Comparison of ENCODE assay signal across 11 cellular contexts in genomic region chr4:108622828-108623227, GRCh38. TPM values are rescaled to one million over a fixed set of nuclear protein-coding genes. Genes with fewer than 3 reads are reported as not detected.
DNase-seq lines count a peak whose midpoint lies in the region; ATAC-seq and TF ChIP-seq lines count a peak whose summit lies in the region.
"Had no signal": no experiment of that assay in that cellular context is flagged by ENCODE, and none has a peak within 500 bp of the region (broad histone marks: within the 10 kb centered on the region; RNA-seq: fewer than 3 reads in every experiment).

No MANE protein-coding gene starts in this region.

- TF ChIP-seq CTCF in CD8-positive, alpha-beta T cell (IDR thresholded peaks at IDR 0.05): no peak
- TF ChIP-seq CTCF in HL-60 (IDR thresholded peaks at IDR 0.05; ENCODE audit: insufficient read depth, low read length) (no peak), upper lobe of right lung (IDR thresholded peaks at IDR 0.05) (no peak)

- no peak for ATAC-seq in CD8-positive, alpha-beta T cell
- no peak for ATAC-seq in activated naive CD8-positive, alpha-beta T cell treated with anti-CD3 and anti-CD28 coated beads, Interleukin-2, amount 10 ng/mL, durations not matched to agents 7 days and 5 days (ENCODE audit: low read depth)
- no peak for ATAC-seq in naive thymus-derived CD4-positive, alpha-beta T cell
- ATAC-seq in upper lobe of right lung (no peak), HG02588 (IDR thresholded peaks at IDR 0.05; ENCODE audit: unreplicated experiment) (no peak)

- intact Hi-C loops in CD8-positive, alpha-beta T cell (cut with DNase I, micrococcal nuclease): loop anchor here (5.0 to 10.0 kb wide), 4 partner anchors 451 to 1079 kb away; partner anchors contain the start of genes CASP6 (in 1 of the 2) and SEC24B (in 1 of the 2)
- intact Hi-C loops in naive thymus-derived CD4-positive, alpha-beta T cell (cut with micrococcal nuclease): loop anchor here in 1 of 2 donors (5.0 kb wide), 2 partner anchors 591 to 1574 kb away; partner anchors contain the start of gene ELOVL6
- intact Hi-C loops in upper lobe of right lung (cut with DNase I): no loop called here

- no peak for DNase-seq in CD8-positive, alpha-beta T cell
- no peak for DNase-seq in HL-60 (ENCODE audit: low read depth in 1 of 2, low spot score in 1 of 2)
- DNase-seq in activated naive CD8-positive, alpha-beta T cell treated with anti-CD3 and anti-CD28 coated beads, Interleukin-2, amount 10 ng/mL, durations not matched to agents 7 days and 5 days: no peak
- DNase-seq in naive thymus-derived CD4-positive, alpha-beta T cell: no peak
- no peak for DNase-seq in upper lobe of right lung
- DNase-seq in putamen (ENCODE audit: low spot score): no peak
- no peak for DNase-seq in substantia nigra (lab: John Stamatoyannopoulos, UW)
- DNase-seq: DMS153; effector CD8-positive, alpha-beta T cell; NCI-H524 had no signal

- POLR2A ChIA-PET in CD8-positive, alpha-beta T cell (lab: Charles Lee): no interaction called here
- POLR2A ChIA-PET in activated naive CD8-positive, alpha-beta T cell treated with anti-CD3 and anti-CD28 coated beads, Interleukin-2, amount 10 ng/mL, durations not matched to agents 7 days and 5 days (lab: Charles Lee): interaction anchor here (0.7 kb wide), 1 partner anchor 53 kb away, joined by 3 read pairs; no protein-coding TSS in a partner anchor
- POLR2A ChIA-PET in naive thymus-derived CD4-positive, alpha-beta T cell (lab: Charles Lee): interaction anchor here (0.8 to 1.3 kb wide), 3 partner anchors 11 to 28 kb away, joined by 3 to 7 read pairs (median 4); partner anchors contain the start of gene OSTC

- peaks cover 50% of the 10 kb centered on the region for H3K4me1 ChIP-seq in CD8-positive, alpha-beta T cell (ENCODE audit: insufficient read depth, low read length)
- peaks cover 29 to 30% of the 10 kb centered on the region in 2 donors for H3K4me1 ChIP-seq in naive thymus-derived CD4-positive, alpha-beta T cell (ENCODE audit: control insufficient read depth in 2 of 2, insufficient read depth in 2 of 2, low read length in 2 of 2)
- peaks cover 21% of the 10 kb centered on the region for H3K4me1 ChIP-seq in upper lobe of right lung

- H3K36me3 ChIP-seq in CD8-positive, alpha-beta T cell (ENCODE audit: insufficient read depth, low read length): peaks cover 30% of the 10 kb centered on the region
- peaks cover 18 to 62% (median 21%) of the 10 kb centered on the region in 3 experiments for H3K36me3 ChIP-seq in naive thymus-derived CD4-positive, alpha-beta T cell (ENCODE audit: control insufficient read depth in 2 of 3, insufficient read depth in 3 of 3, low read length in 3 of 3)
- H3K36me3 ChIP-seq in upper lobe of right lung: peaks cover 63% of the 10 kb centered on the region

- peak overlapping the region; percentile 93 for H3K4me3 Mint-ChIP-seq in CD8-positive, alpha-beta T cell
- peak overlapping the region; percentile 35 for H3K4me3 Mint-ChIP-seq in activated naive CD8-positive, alpha-beta T cell treated with anti-CD3 and anti-CD28 coated beads, Interleukin-2, amount 10 ng/mL, durations not matched to agents 7 days and 5 days
- H3K4me3 Mint-ChIP-seq in naive thymus-derived CD4-positive, alpha-beta T cell: peak overlapping the region in 8 of 10 donors; percentile 7 to 97 (median 51)

- H3K27ac Mint-ChIP-seq in CD8-positive, alpha-beta T cell: peak overlapping the region; percentile 71
- H3K27ac Mint-ChIP-seq in activated naive CD8-positive, alpha-beta T cell treated with anti-CD3 and anti-CD28 coated beads, Interleukin-2, amount 10 ng/mL, durations not matched to agents 7 days and 5 days: peak overlapping the region; percentile 63
- H3K27ac Mint-ChIP-seq in naive thymus-derived CD4-positive, alpha-beta T cell: peak overlapping the region; percentile 6 to 99 (median 76)

- no peaks in the 10 kb centered on the region for H3K27me3 ChIP-seq in CD8-positive, alpha-beta T cell (ENCODE audit: insufficient read depth, low read length)
- H3K27me3 ChIP-seq in HL-60 (ENCODE audit: insufficient read depth, poor library complexity, severe bottlenecking): no peaks in the 10 kb centered on the region
- H3K27me3 ChIP-seq in naive thymus-derived CD4-positive, alpha-beta T cell (ENCODE audit: control insufficient read depth in 2 of 2, insufficient read depth in 2 of 2, low read length in 2 of 2): no peaks in the 10 kb centered on the region
- no peaks in the 10 kb centered on the region for H3K27me3 ChIP-seq in upper lobe of right lung

- H3K36me3 Mint-ChIP-seq in CD8-positive, alpha-beta T cell: peaks cover 71% of the 10 kb centered on the region
- H3K36me3 Mint-ChIP-seq in activated naive CD8-positive, alpha-beta T cell treated with anti-CD3 and anti-CD28 coated beads, Interleukin-2, amount 10 ng/mL, durations not matched to agents 7 days and 5 days: peaks cover 41% of the 10 kb centered on the region
- peaks cover 25 to 39% (median 34%) of the 10 kb centered on the region in 5 donors for H3K36me3 Mint-ChIP-seq in naive thymus-derived CD4-positive, alpha-beta T cell

- no peaks in the 10 kb centered on the region for H3K27me3 Mint-ChIP-seq in CD8-positive, alpha-beta T cell (ENCODE audit: low read depth)
- no peaks in the 10 kb centered on the region for H3K27me3 Mint-ChIP-seq in activated naive CD8-positive, alpha-beta T cell treated with anti-CD3 and anti-CD28 coated beads, Interleukin-2, amount 10 ng/mL, durations not matched to agents 7 days and 5 days
- peaks cover 0 to 3% (median 0%) of the 10 kb centered on the region in 5 donors for H3K27me3 Mint-ChIP-seq in naive thymus-derived CD4-positive, alpha-beta T cell

- no peak overlapping the region for H3K27ac ChIP-seq in CD8-positive, alpha-beta T cell (ENCODE audit: low read depth, low read length)
- H3K27ac ChIP-seq in HL-60 (replicated peaks) (no peak overlapping the region), upper lobe of right lung (no peak overlapping the region), substantia nigra (ENCODE audit: low read depth, low read length, poor library complexity, severe bottlenecking) (no peak overlapping the region)
- H3K27ac ChIP-seq in naive thymus-derived CD4-positive, alpha-beta T cell (ENCODE audit: low read depth, low read length): peak overlapping the region; percentile 90

- no peaks in the 10 kb centered on the region for H3K9me3 ChIP-seq in CD8-positive, alpha-beta T cell (ENCODE audit: low read length)
- no peaks in the 10 kb centered on the region for H3K9me3 ChIP-seq in naive thymus-derived CD4-positive, alpha-beta T cell (ENCODE audit: control insufficient read depth in 2 of 3, low read length in 3 of 3)
- H3K9me3 ChIP-seq in upper lobe of right lung: no peaks in the 10 kb centered on the region

- peaks cover 59% of the 10 kb centered on the region for H3K4me1 Mint-ChIP-seq in CD8-positive, alpha-beta T cell (ENCODE audit: low read depth)
- peaks cover 37% of the 10 kb centered on the region for H3K4me1 Mint-ChIP-seq in activated naive CD8-positive, alpha-beta T cell treated with anti-CD3 and anti-CD28 coated beads, Interleukin-2, amount 10 ng/mL, durations not matched to agents 7 days and 5 days
- H3K4me1 Mint-ChIP-seq in naive thymus-derived CD4-positive, alpha-beta T cell: peaks cover 29 to 73% (median 58%) of the 10 kb centered on the region in 7 donors

- H3K4me3 ChIP-seq in CD8-positive, alpha-beta T cell (ENCODE audit: low read depth, low read length): no peak overlapping the region
- H3K4me3 ChIP-seq in HL-60 (replicated peaks; ENCODE audit: insufficient read depth, low read length) (peak overlapping the region; percentile 67), upper lobe of right lung (no peak overlapping the region)
- H3K4me3 ChIP-seq in naive thymus-derived CD4-positive, alpha-beta T cell (ENCODE audit: low read length): no peak overlapping the region

- CTCF ChIA-PET in CD8-positive, alpha-beta T cell (lab: Charles Lee): interaction anchor here (0.9 kb wide), 1 partner anchor 9 kb away, joined by 4 read pairs; no protein-coding TSS in a partner anchor
- CTCF ChIA-PET in naive thymus-derived CD4-positive, alpha-beta T cell (lab: Charles Lee): no interaction called here

- no peaks in the 10 kb centered on the region for H3K9me3 Mint-ChIP-seq in CD8-positive, alpha-beta T cell
- H3K9me3 Mint-ChIP-seq in activated naive CD8-positive, alpha-beta T cell treated with anti-CD3 and anti-CD28 coated beads, Interleukin-2, amount 10 ng/mL, durations not matched to agents 7 days and 5 days: no peaks in the 10 kb centered on the region
- H3K9me3 Mint-ChIP-seq in naive thymus-derived CD4-positive, alpha-beta T cell: peaks cover 0 to 1% (median 0%) of the 10 kb centered on the region in 11 donors

RNA-seq across cellular contexts. Expression of gene RPL34, which starts 2.5 kb away (rescaled TPM):
- total RNA-seq in CD8-positive, alpha-beta T cell: 1,000 to 10,000 TPM; 3,253 to 3,442 TPM
- 1,000 to 10,000 TPM; 1,432 to 1,506 TPM for total RNA-seq in activated naive CD8-positive, alpha-beta T cell treated with anti-CD3 and anti-CD28 coated beads, Interleukin-2, amount 10 ng/mL, durations not matched to agents 7 days and 5 days
- 1,000 to 10,000 TPM; 1,411 to 3,442 (median 3,215) TPM for total RNA-seq in naive thymus-derived CD4-positive, alpha-beta T cell
- polyA plus RNA-seq in naive thymus-derived CD4-positive, alpha-beta T cell: 1,000 to 10,000 TPM; 4,498 to 6,068 TPM
- total RNA-seq in upper lobe of right lung: 993 TPM

RNA-seq across cellular contexts. Expression of gene OSTC, which starts 27.6 kb away (rescaled TPM):
- 10 to 100 TPM; 25.6 to 28.1 TPM for total RNA-seq in CD8-positive, alpha-beta T cell
- 10 to 100 TPM; 55.0 to 58.4 TPM for total RNA-seq in activated naive CD8-positive, alpha-beta T cell treated with anti-CD3 and anti-CD28 coated beads, Interleukin-2, amount 10 ng/mL, durations not matched to agents 7 days and 5 days
- total RNA-seq in naive thymus-derived CD4-positive, alpha-beta T cell: 10 to 100 TPM; 31.8 to 98.2 (median 55.6) TPM
- polyA plus RNA-seq in naive thymus-derived CD4-positive, alpha-beta T cell: 100 to 1,000 TPM in 1 of 2 donors, 10 to 100 TPM in 1; 89.2 to 119 TPM
- 72.8 TPM for total RNA-seq in upper lobe of right lung

Comparison
In these comparisons a context has a peak if more than half of its experiments do, and no peak if none do; other contexts are left out.
1. H3K4me3 Mint-ChIP-seq: peak in every context shown above with its lines; median percentile 93 in CD8-positive, alpha-beta T cell; 51 in naive thymus-derived CD4-positive, alpha-beta T cell; 35 in activated naive CD8-positive, alpha-beta T cell treated with anti-CD3 and anti-CD28 coated beads, Interleukin-2, amount 10 ng/mL, durations not matched to agents 7 days and 5 days.